2 cellular contexts compared by ENCODE assay signal in the genomic region with DNA sequence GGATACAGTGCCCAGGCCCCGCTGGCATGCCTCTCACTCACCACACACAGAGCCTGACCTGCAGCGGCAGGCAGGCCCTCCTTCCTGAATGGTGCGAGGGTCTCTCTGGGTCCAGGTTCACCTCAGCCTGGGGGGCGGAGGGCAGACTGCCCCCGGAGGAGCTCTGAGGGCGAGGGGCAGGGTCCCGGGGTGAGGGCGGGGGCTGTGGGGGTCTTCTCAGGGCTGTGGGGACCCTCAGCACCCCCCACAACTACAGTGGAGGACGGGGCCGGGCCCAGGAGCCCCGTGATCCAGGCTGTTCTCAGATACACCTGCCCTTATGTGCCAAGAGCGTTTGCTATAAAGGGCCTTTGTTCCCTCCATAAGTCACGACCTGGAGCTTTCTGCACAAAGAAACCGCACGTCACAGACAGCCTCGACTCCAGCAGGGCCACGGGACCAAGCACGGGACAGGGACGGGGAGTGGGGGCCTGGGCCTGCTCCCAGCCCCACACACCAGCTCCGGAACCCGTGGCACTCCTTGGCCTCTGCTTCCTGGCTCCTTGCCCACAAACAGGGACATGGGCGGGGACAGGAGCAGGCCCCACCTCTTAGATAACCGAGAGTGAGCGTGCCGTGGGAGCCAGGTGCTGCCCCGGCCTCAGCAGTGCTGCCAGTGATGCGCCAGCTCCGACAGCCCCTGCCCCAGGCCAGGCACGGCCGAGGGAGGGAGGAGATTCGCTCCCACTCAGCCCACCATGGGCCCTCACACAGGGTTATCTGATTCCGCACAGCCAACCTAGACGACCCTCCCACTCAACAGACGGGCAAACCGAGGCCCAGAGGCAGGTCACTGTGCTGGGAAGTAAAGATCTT.
TF ChIP-seq lines count a peak whose summit lies in the region.

No MANE protein-coding gene starts in this region.

TF ChIP-seq in K562, 482 proteins besides CTCF, POLR2A, EP300 and RAD21:
- TF ChIP-seq ZNF124 (CRISPR knock-in tag; IDR thresholded peaks at IDR 0.05), result no peak
- 0 out of 2 replicates have a peak, but pooled peaks have one; percentile 13 for TF ChIP-seq BCOR (IDR thresholded peaks at IDR 0.05)
- TF ChIP-seq ZC3H11A (IDR thresholded peaks at IDR 0.05; ENCODE audit: low read depth, low read length), result no peak
- no peak for TF ChIP-seq MTF1 (CRISPR knock-in tag; IDR thresholded peaks at IDR 0.05; ENCODE audit: borderline replicate concordance)
- TF ChIP-seq NFIC (IDR thresholded peaks at IDR 0.05), result peak; percentile 70
- no peak for TF ChIP-seq CBX8 (IDR thresholded peaks at IDR 0.05; ENCODE audit: borderline replicate concordance, extremely low read depth, low read depth, low read length, poor library complexity, severe bottlenecking)

TF ChIP-seq in GM23338, 12 proteins besides CTCF, POLR2A, EP300 and RAD21:
- TF ChIP-seq, protein P1, sequence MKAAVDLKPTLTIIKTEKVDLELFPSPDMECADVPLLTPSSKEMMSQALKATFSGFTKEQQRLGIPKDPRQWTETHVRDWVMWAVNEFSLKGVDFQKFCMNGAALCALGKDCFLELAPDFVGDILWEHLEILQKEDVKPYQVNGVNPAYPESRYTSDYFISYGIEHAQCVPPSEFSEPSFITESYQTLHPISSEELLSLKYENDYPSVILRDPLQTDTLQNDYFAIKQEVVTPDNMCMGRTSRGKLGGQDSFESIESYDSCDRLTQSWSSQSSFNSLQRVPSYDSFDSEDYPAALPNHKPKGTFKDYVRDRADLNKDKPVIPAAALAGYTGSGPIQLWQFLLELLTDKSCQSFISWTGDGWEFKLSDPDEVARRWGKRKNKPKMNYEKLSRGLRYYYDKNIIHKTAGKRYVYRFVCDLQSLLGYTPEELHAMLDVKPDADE (IDR thresholded peaks at IDR 0.05), result no peak
- TF ChIP-seq EZH2 (IDR thresholded peaks at IDR 0.05; ENCODE audit: low read depth, unreplicated experiment), result no peak
- no peak for TF ChIP-seq POLR2AphosphoS5 (IDR thresholded peaks at IDR 0.05; ENCODE audit: low read depth)
- TF ChIP-seq JUNB (IDR thresholded peaks at IDR 0.05; ENCODE audit: unreplicated experiment), result no peak
